In genomic region chr16:19777061-19777460, GRCh38 we compare ENCODE assay signal across 18 cellular contexts.
"Had no signal": no experiment of that assay in that cellular context is flagged by ENCODE, and none has a peak within 500 bp of the region (broad histone marks: within the 10 kb centered on the region; RNA-seq: fewer than 3 reads in every experiment).

No MANE protein-coding gene starts in this region.

- DNase-seq: activated CD4-positive, alpha-beta memory T cell treated with anti-CD3 and anti-CD28 coated beads for 36 hours; activated CD4-positive, CD25-positive, alpha-beta regulatory T cell treated with anti-CD3 and anti-CD28 coated beads, Interleukin-2, amount 50 U/mL, for 72 hours; activated gamma-delta T cell treated with Interleukin-2 at 50 U/mL for 16 hours; activated naive CD8-positive, alpha-beta T cell treated with anti-CD3 and anti-CD28 coated beads for 36 hours; activated T-cell treated with anti-CD3 and anti-CD28 coated beads, Interleukin-2, amount 50 U/mL, for 48 hours; brain microvascular endothelial cell; cerebellar nuclear complex; erythroblast; lower lobe of right lung; midbrain; right lobe of liver; thyroid gland; uterus had no signal

- H3K36me3 Mint-ChIP-seq: activated CD4-positive, alpha-beta memory T cell treated with anti-CD3 and anti-CD28 coated beads for 36 hours; activated naive CD8-positive, alpha-beta T cell treated with anti-CD3 and anti-CD28 coated beads for 36 hours had no signal

- H3K4me3 Mint-ChIP-seq: activated CD4-positive, alpha-beta memory T cell treated with anti-CD3 and anti-CD28 coated beads for 36 hours; activated naive CD8-positive, alpha-beta T cell treated with anti-CD3 and anti-CD28 coated beads for 36 hours; dendritic cell treated with granulocyte-macrophage colony-stimulating factor and Interleukin-4, amounts not matched to agents 40 ng/mL and 50 ng/mL, for 4 days; endodermal cell; stimulated activated naive CD8-positive, alpha-beta T cell treated with anti-CD3 and anti-CD28 coated beads, Interleukin-15, Interleukin-2, amounts not matched to agents 100 ng/mL and 50 ng/mL, for 24 hours had no signal

- H3K27me3 ChIP-seq: brain microvascular endothelial cell, neutrophil, right lobe of liver, thyroid gland, uterus had no signal

- H3K36me3 ChIP-seq: brain microvascular endothelial cell, lower lobe of right lung, neutrophil, right lobe of liver, thyroid gland, uterus had no signal

- H3K9me3 Mint-ChIP-seq: activated CD4-positive, alpha-beta memory T cell treated with anti-CD3 and anti-CD28 coated beads for 36 hours; activated naive CD8-positive, alpha-beta T cell treated with anti-CD3 and anti-CD28 coated beads for 36 hours; dendritic cell treated with granulocyte-macrophage colony-stimulating factor and Interleukin-4, amounts not matched to agents 40 ng/mL and 50 ng/mL, for 4 days; endodermal cell; stimulated activated naive CD8-positive, alpha-beta T cell treated with anti-CD3 and anti-CD28 coated beads, Interleukin-15, Interleukin-2, amounts not matched to agents 100 ng/mL and 50 ng/mL, for 24 hours had no signal

- H3K27ac Mint-ChIP-seq: activated CD4-positive, alpha-beta memory T cell treated with anti-CD3 and anti-CD28 coated beads for 36 hours; activated naive CD8-positive, alpha-beta T cell treated with anti-CD3 and anti-CD28 coated beads for 36 hours; dendritic cell treated with granulocyte-macrophage colony-stimulating factor and Interleukin-4, amounts not matched to agents 40 ng/mL and 50 ng/mL, for 4 days; progenitor cell of endocrine pancreas; stimulated activated naive CD8-positive, alpha-beta T cell treated with anti-CD3 and anti-CD28 coated beads, Interleukin-15, Interleukin-2, amounts not matched to agents 100 ng/mL and 50 ng/mL, for 24 hours had no signal

- ATAC-seq: lower lobe of right lung had no signal

- H3K27me3 Mint-ChIP-seq: activated CD4-positive, alpha-beta memory T cell treated with anti-CD3 and anti-CD28 coated beads for 36 hours; activated naive CD8-positive, alpha-beta T cell treated with anti-CD3 and anti-CD28 coated beads for 36 hours; dendritic cell treated with granulocyte-macrophage colony-stimulating factor and Interleukin-4, amounts not matched to agents 40 ng/mL and 50 ng/mL, for 4 days; progenitor cell of endocrine pancreas; stimulated activated naive CD8-positive, alpha-beta T cell treated with anti-CD3 and anti-CD28 coated beads, Interleukin-15, Interleukin-2, amounts not matched to agents 100 ng/mL and 50 ng/mL, for 24 hours had no signal

- H3K4me1 ChIP-seq: lower lobe of right lung, right lobe of liver, uterus had no signal

- H3K9me3 ChIP-seq: lower lobe of right lung, neutrophil, right lobe of liver, thyroid gland, uterus had no signal

- H3K4me3 ChIP-seq: lower lobe of right lung, right lobe of liver, thyroid gland, uterus had no signal

- H3K27ac ChIP-seq: brain microvascular endothelial cell, lower lobe of right lung, neutrophil, right lobe of liver had no signal
